24 cellular contexts compared by ENCODE assay signal in genomic region chr7:255721-256361, GRCh38. TPM values are rescaled to one million over a fixed set of nuclear protein-coding genes. Genes with fewer than 3 reads are reported as not detected.
A peak's percentile ranks its signal among the peaks of the same experiment; 100 is the strongest.
DNase-seq lines count a peak whose midpoint lies in the region; ATAC-seq, FAIRE-seq and TF ChIP-seq lines count a peak whose summit lies in the region.
"Had no signal": no experiment of that assay in that cellular context is flagged by ENCODE, and none has a peak within 500 bp of the region (broad histone marks: within the 10 kb centered on the region; RNA-seq: fewer than 3 reads in every experiment).

No MANE protein-coding gene starts in this region.

- H3K36me3 ChIP-seq in right lobe of liver (peaks cover 0 to 81% (median 40%) of the 10 kb centered on the region in 4 donors), HepG2 (replicated peaks in 1 of 2; ENCODE audit: control insufficient read depth in 1 of 2, insufficient read depth in 2 of 2, low read length in 2 of 2) (peaks cover 9 to 29% of the 10 kb centered on the region in 2 experiments; a peak in 3 of 5 replicates), osteoblast (ENCODE audit: insufficient read depth, low read length) (peaks cover 90% of the 10 kb centered on the region), endodermal cell (ENCODE audit: control insufficient read depth, insufficient read depth, low read length) (peaks cover 6% of the 10 kb centered on the region)
- H3K36me3 ChIP-seq: HAP-1 had no signal

- ATAC-seq in right lobe of liver (no peak), HepG2 (no peak), right cardiac atrium (no peak), GM21529 (IDR thresholded peaks at IDR 0.05; ENCODE audit: unreplicated experiment) (no peak)
- ATAC-seq: A549; CD8-positive, alpha-beta T cell had no signal

- H3K27ac ChIP-seq in right lobe of liver, result no peak overlapping the region
- H3K27ac ChIP-seq in HepG2 (ENCODE audit: extremely low read length, insufficient read depth, low read length), result no peak overlapping the region
- no peak overlapping the region for H3K27ac ChIP-seq in right cardiac atrium (ENCODE audit: low read length)
- H3K27ac ChIP-seq in osteoblast (ENCODE audit: low read depth, low read length), result no peak overlapping the region
- H3K27ac ChIP-seq in endodermal cell (ENCODE audit: low read depth, low read length), result no peak overlapping the region
- H3K27ac ChIP-seq: A549, HL-60 had no signal

- no peak for TF ChIP-seq POLR2A in right lobe of liver (IDR thresholded peaks at IDR 0.05)
- no peak for TF ChIP-seq POLR2A in HepG2 (IDR thresholded peaks at IDR 0.05; ENCODE audit: insufficient read depth in 1 of 2, low read depth in 2 of 2, low read length in 2 of 2)

- H3K4me1 ChIP-seq in right lobe of liver, result no peaks in the 10 kb centered on the region
- no peaks in the 10 kb centered on the region for H3K4me1 ChIP-seq in HepG2 (ENCODE audit: insufficient read depth, low read length)
- H3K4me1 ChIP-seq in right cardiac atrium (ENCODE audit: control insufficient read depth, insufficient read depth, low read length), result no peaks in the 10 kb centered on the region
- no peaks in the 10 kb centered on the region for H3K4me1 ChIP-seq in osteoblast (ENCODE audit: insufficient read depth, low read length)
- no peaks in the 10 kb centered on the region for H3K4me1 ChIP-seq in endodermal cell (ENCODE audit: control insufficient read depth, insufficient read depth, low read length)
- H3K4me1 ChIP-seq: A549, HAP-1 had no signal

- peak in 2 of 3 donors; percentile 22 to 54 for DNase-seq in right lobe of liver
- no peak for DNase-seq in HepG2 (ENCODE audit: low spot score)
- peak; percentile 14 to 51 (median 43) for DNase-seq in right cardiac atrium
- DNase-seq in osteoblast (ENCODE audit: insufficient read length, low spot score, missing footprints), result peak; percentile 72
- DNase-seq in DMS53 treated with DMSO at 0.1 percent for 48 hours (lab: John Stamatoyannopoulos, UW; ENCODE audit: unreplicated experiment), result no peak
- no peak for DNase-seq in endodermal cell
- DNase-seq: CD8-positive, alpha-beta T cell; COR-L47; DMS153; DND-41; GDM1; HFFc6; IMR-90 had no signal

- no peak overlapping the region for H3K4me3 Mint-ChIP-seq in endodermal cell
- H3K4me3 Mint-ChIP-seq: CD14-positive monocyte; CD8-positive, alpha-beta T cell; HFFc6 had no signal

- H3K27ac Mint-ChIP-seq in endodermal cell, result no peak overlapping the region
- H3K27ac Mint-ChIP-seq: CD8-positive, alpha-beta T cell; HFFc6 had no signal

- POLR2A ChIA-PET in HepG2 (lab: Yijun Ruan, JAX), result no interaction called here

- H3K27me3 ChIP-seq in right lobe of liver (no peaks in the 10 kb centered on the region), HepG2 (ENCODE audit: control insufficient read depth in 1 of 2, insufficient read depth in 2 of 2, low read length in 2 of 2) (no peaks in the 10 kb centered on the region), right cardiac atrium (ENCODE audit: control insufficient read depth, insufficient read depth) (no peaks in the 10 kb centered on the region), osteoblast (ENCODE audit: insufficient read depth, low read length) (no peaks in the 10 kb centered on the region), endodermal cell (ENCODE audit: control insufficient read depth, insufficient read depth, low read length, poor library complexity, severe bottlenecking) (no peaks in the 10 kb centered on the region)

- no peaks in the 10 kb centered on the region for H3K9me3 ChIP-seq in right lobe of liver
- H3K9me3 ChIP-seq in HepG2 (ENCODE audit: low read length), result 0 out of 2 replicates have a peak, but pooled peaks cover 11% of the 10 kb centered on the region
- no peaks in the 10 kb centered on the region for H3K9me3 ChIP-seq in right cardiac atrium (ENCODE audit: control insufficient read depth, low read length)
- H3K9me3 ChIP-seq in osteoblast (ENCODE audit: low read depth, low read length), result no peaks in the 10 kb centered on the region
- H3K9me3 ChIP-seq in endodermal cell (ENCODE audit: control insufficient read depth, low read length), result no peaks in the 10 kb centered on the region

- in situ Hi-C loops in HepG2 (cut with HindIII; ENCODE audit: extremely low pct_ligation_motif_present, low pct_unique_long_range_greater_than_20kb), result no loop called here

- H3K36me3 Mint-ChIP-seq in endodermal cell (ENCODE audit: low read depth), result peaks cover 71% of the 10 kb centered on the region
- H3K36me3 Mint-ChIP-seq: CD8-positive, alpha-beta T cell had no signal

- H3K79me2 ChIP-seq in HepG2 (ENCODE audit: insufficient read depth, low read length), result no peaks in the 10 kb centered on the region
- H3K79me2 ChIP-seq in osteoblast (ENCODE audit: insufficient read depth, low read length), result no peaks in the 10 kb centered on the region

- TF ChIP-seq EP300 in HepG2 (IDR thresholded peaks at IDR 0.05; ENCODE audit: low read depth in 2 of 2, low read length in 2 of 2) (no peak), HepG2 (CRISPR knock-in tag; IDR thresholded peaks at IDR 0.05; ENCODE audit: borderline replicate concordance) (no peak)

- H3K27me3 Mint-ChIP-seq in endodermal cell (ENCODE audit: insufficient read depth), result no peaks in the 10 kb centered on the region

- no peak overlapping the region for H3K9ac ChIP-seq in HepG2 (ENCODE audit: insufficient read depth, low read depth, low read length)
- H3K9ac ChIP-seq in endodermal cell (ENCODE audit: extremely low read depth, low read length, poor library complexity, severe bottlenecking), result no peak overlapping the region

- H2AFZ ChIP-seq in HepG2 (ENCODE audit: low read length) (no peak overlapping the region), osteoblast (ENCODE audit: low read length) (no peak overlapping the region)

- TF ChIP-seq CTCF in right lobe of liver (IDR thresholded peaks at IDR 0.05) (no peak), HepG2 (CRISPR knock-in tag; IDR thresholded peaks at IDR 0.05) (no peak), osteoblast (IDR thresholded peaks at IDR 0.05; ENCODE audit: extremely low read depth, low read depth, low read length) (no peak), endodermal cell (conservative IDR thresholded peaks at IDR 0.05) (no peak)

- H3K4me1 Mint-ChIP-seq in endodermal cell, result no peaks in the 10 kb centered on the region
- H3K4me1 Mint-ChIP-seq: CD14-positive monocyte had no signal

- H4K20me1 ChIP-seq in HepG2 (ENCODE audit: insufficient read depth, low read length), result no peaks in the 10 kb centered on the region
- H4K20me1 ChIP-seq in osteoblast (ENCODE audit: insufficient read depth, low read length), result peaks cover 17% of the 10 kb centered on the region

- no peak for FAIRE-seq in HepG2 (lab: Jason Lieb, UNC)
- FAIRE-seq: A549, D721Med, GM12892, GM19239, H1 had no signal

- WGBS in right lobe of liver (ENCODE audit: insufficient coverage, low coverage, low lambda C conversion rate, missing lambda C conversion rate), result 90% methylated on average over 4 of the region's 44 CpGs
- 95% methylated on average over 31 of the region's 44 CpGs for WGBS in HepG2 (ENCODE audit: low lambda C conversion rate)
- WGBS in right cardiac atrium, result 97% methylated on average over 44 of the region's 44 CpGs
- 94 to 95% methylated on average over 36 to 44 of the region's 44 CpGs for WGBS in endodermal cell (ENCODE audit: insufficient coverage in 1 of 2, insufficient read length in 1 of 2), 2 experiments

- no peak for TF ChIP-seq RAD21 in HepG2 (CRISPR knock-in tag; IDR thresholded peaks at IDR 0.05)

- CTCF ChIA-PET in HepG2 (lab: Yijun Ruan, JAX; ENCODE audit: low intra/inter-chr PET ratio, low total read pairs), result no interaction called here

- H3K4me3 ChIP-seq in right lobe of liver, result no peak overlapping the region
- H3K4me3 ChIP-seq in HepG2 (replicated peaks in 1 of 3; ENCODE audit: insufficient read depth in 1 of 3, low read depth in 2 of 3, low read length in 3 of 3), result no peak overlapping the region
- H3K4me3 ChIP-seq in right cardiac atrium (ENCODE audit: low read length), result no peak overlapping the region
- no peak overlapping the region for H3K4me3 ChIP-seq in osteoblast (ENCODE audit: insufficient read depth, low read length)
- no peak overlapping the region for H3K4me3 ChIP-seq in endodermal cell (ENCODE audit: low read length)
- H3K4me3 ChIP-seq: A549, HAP-1 had no signal

- H3K9me3 Mint-ChIP-seq in endodermal cell, result peaks cover 49% of the 10 kb centered on the region
- H3K9me3 Mint-ChIP-seq: CD8-positive, alpha-beta T cell had no signal

- intact Hi-C loops in right lobe of liver (cut with DNase I) (no loop called here), HepG2 (cut with micrococcal nuclease; ENCODE audit: unreplicated experiment) (no loop called here), right cardiac atrium (cut with DNase I) (no loop called here)

- BruUV-seq in HepG2 (replicated peaks; lab: Mats Ljungman, UMichigan), result no TSS peak

- H3K4me2 ChIP-seq in HepG2 (ENCODE audit: low read depth, low read length), result no peak overlapping the region
- H3K4me2 ChIP-seq in osteoblast (ENCODE audit: insufficient read depth, low read length), result no peak overlapping the region
- H3K4me2 ChIP-seq: A549 had no signal

RNA-seq across cellular contexts. Expression of gene FOXL3, which starts 34.1 kb away (rescaled TPM):
- total RNA-seq in right lobe of liver (not detected), HepG2 (2016; rRNA removed; fragmentation: Illumina TruSeq; extraction: Trizol) (not detected in 2 replicates), right cardiac atrium (not detected), osteoblast (not detected in 2 replicates), endodermal cell (not detected)
- total RNA-seq in HepG2 (2016; cell fraction: cytosol; rRNA removed; fragmentation: Illumina TruSeq; extraction: Trizol; ENCODE audit: low read depth), result not detected in 2 replicates
- not detected in 2 replicates for total RNA-seq in HepG2 (2016; cell fraction: insoluble cytoplasmic fraction; rRNA removed; fragmentation: Illumina TruSeq; extraction: Trizol)
- not detected in 2 replicates for total RNA-seq in HepG2 (2016; cell fraction: membrane; rRNA removed; fragmentation: Illumina TruSeq; extraction: Trizol)
- not detected in 2 replicates for total RNA-seq in HepG2 (2016; cell fraction: nucleus; rRNA removed; fragmentation: Illumina TruSeq; extraction: Trizol)
- polyA plus RNA-seq in HepG2 (2011; rRNA removed) (not detected in 2 replicates), right cardiac atrium (not detected)
- polyA plus RNA-seq in HepG2 (2011; cell fraction: cytosol; rRNA removed), result not detected in 2 replicates
- not detected in 2 replicates for polyA plus RNA-seq in HepG2 (2011; cell fraction: nucleus; rRNA removed)
- polyA plus RNA-seq in HepG2 (2012), result not detected in 2 replicates
- not detected in 2 replicates for polyA plus RNA-seq in HepG2 (2016; cell fraction: cytosol; fragmentation: Illumina TruSeq; extraction: Trizol; ENCODE audit: low read depth)
- not detected in 2 replicates for polyA plus RNA-seq in HepG2 (2016; cell fraction: insoluble cytoplasmic fraction; fragmentation: Illumina TruSeq; extraction: Trizol; ENCODE audit: low read depth)
- polyA plus RNA-seq in HepG2 (2016; cell fraction: membrane; fragmentation: Illumina TruSeq; extraction: Trizol; ENCODE audit: low read depth), result not detected in 2 replicates
- polyA plus RNA-seq in HepG2 (2016; cell fraction: nucleus; fragmentation: Illumina TruSeq; extraction: Trizol; ENCODE audit: insufficient read depth, low read depth), result not detected in 2 replicates
- not detected in 2 replicates for polyA minus RNA-seq in HepG2 (2011; rRNA and poly(A)+ RNA removed; ENCODE audit: low replicate concordance)
- not detected in 2 replicates for polyA minus RNA-seq in HepG2 (2011; cell fraction: cytosol; rRNA and poly(A)+ RNA removed)
- polyA minus RNA-seq in HepG2 (2011; cell fraction: nucleus; rRNA and poly(A)+ RNA removed), result not detected in 2 replicates
- polyA plus RNA-seq in endodermal cell (2013, experiment 1 of 2), result not detected
- not detected for polyA plus RNA-seq in endodermal cell (2013, experiment 2 of 2)
- total RNA-seq: CD8-positive, alpha-beta T cell; H1; HFFc6; IMR-90 had no signal
- polyA plus RNA-seq: A549, AG04450, BJ, CD14-positive monocyte, H1, IMR-90 had no signal

Comparison
In these comparisons a context has a peak if more than half of its experiments do, and no peak if none do; other contexts are left out.
1. DNase-seq: peak in right lobe of liver (2 of 3), right cardiac atrium (3 of 3) and osteoblast (single experiment); none in HepG2 (single experiment), DMS53 treated with DMSO at 0.1 percent for 48 hours (single experiment) and endodermal cell (single experiment).